In the genomic region with DNA sequence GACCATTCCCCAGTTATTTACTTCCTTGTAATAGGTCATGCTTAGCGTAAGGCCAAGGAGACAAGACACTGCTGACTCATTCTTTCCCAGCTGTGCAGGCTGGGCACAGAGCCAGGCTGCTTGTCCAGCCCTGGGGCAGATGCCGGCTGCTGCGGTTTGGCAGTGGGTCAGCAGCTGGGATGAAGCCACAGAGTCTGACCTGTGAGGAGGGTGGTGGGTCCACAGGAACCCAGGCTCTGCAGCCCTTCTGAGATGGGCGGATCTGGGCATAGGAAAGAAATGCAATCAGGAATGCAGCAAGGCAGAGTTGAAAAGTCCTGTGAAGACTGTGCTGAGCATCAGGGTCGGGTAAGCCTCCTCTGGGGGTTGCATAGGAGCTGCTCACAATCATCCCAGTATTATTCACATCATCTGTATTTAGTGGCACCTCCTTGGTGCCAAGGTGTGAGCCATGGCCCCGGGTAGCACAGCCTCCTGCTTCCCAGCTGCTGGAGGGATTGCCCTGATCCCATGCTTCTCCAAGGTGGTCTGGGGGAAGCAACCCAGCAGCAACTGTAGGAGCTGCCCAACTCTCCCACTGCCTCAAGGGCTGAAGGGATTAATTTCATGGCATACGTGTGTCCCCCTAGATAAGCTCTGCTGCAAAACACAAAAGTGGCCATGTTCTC, we compare ENCODE assay signal across 8 cellular contexts.
DNase-seq lines count a peak whose midpoint lies in the region; ATAC-seq, FAIRE-seq and TF ChIP-seq lines count a peak whose summit lies in the region.

No MANE protein-coding gene starts in this region.

- H3K9me3 ChIP-seq in left lung (no peaks in the 10 kb centered on the region), transverse colon (no peaks in the 10 kb centered on the region)

- no peak for FAIRE-seq in bronchial epithelial cell (lab: Jason Lieb, UNC)

- no peak overlapping the region for H3K4me3 Mint-ChIP-seq in activated CD8-positive, alpha-beta T cell treated with anti-CD3 and anti-CD28 coated beads for 36 hours

- H3K27ac Mint-ChIP-seq in activated CD8-positive, alpha-beta T cell treated with anti-CD3 and anti-CD28 coated beads for 36 hours = no peak overlapping the region

- H3K4me3 ChIP-seq in bronchial epithelial cell (ENCODE audit: low read depth, low read length) (no peak overlapping the region), left lung (no peak overlapping the region), transverse colon (no peak overlapping the region)

- TF ChIP-seq POLR2A in transverse colon (IDR thresholded peaks at IDR 0.05) = no peak

- H3K4me1 ChIP-seq in left lung (peaks cover 18 to 24% of the 10 kb centered on the region in 2 donors), transverse colon (peaks cover 7 to 33% (median 12%) of the 10 kb centered on the region in 4 donors)

- H3K27me3 ChIP-seq in bronchial epithelial cell (ENCODE audit: control insufficient read depth, insufficient read depth, low read length) (peaks cover 33% of the 10 kb centered on the region), left lung (no peaks in the 10 kb centered on the region), transverse colon (no peaks in the 10 kb centered on the region)

- H3K27ac ChIP-seq in left lung (no peak overlapping the region), transverse colon (no peak overlapping the region)

- intact Hi-C loops in left lung (cut with DNase I) = no loop called here
- intact Hi-C loops in transverse colon (cut with DNase I; ENCODE audit: low total_unique reads) = no loop called here
- intact Hi-C loops in activated CD8-positive, alpha-beta T cell treated with anti-CD3 and anti-CD28 coated beads for 36 hours (cut with micrococcal nuclease) = no loop called here

- H3K4me1 Mint-ChIP-seq in activated CD8-positive, alpha-beta T cell treated with anti-CD3 and anti-CD28 coated beads for 36 hours (ENCODE audit: low read depth) = no peaks in the 10 kb centered on the region

- H3K27me3 Mint-ChIP-seq in activated CD8-positive, alpha-beta T cell treated with anti-CD3 and anti-CD28 coated beads for 36 hours = peaks cover 2% of the 10 kb centered on the region

- TF ChIP-seq EP300 in transverse colon (IDR thresholded peaks at IDR 0.05; ENCODE audit: low read depth) = no peak

- 25% methylated on average over 7 of the region's 7 CpGs; no CpG with 5 or more reads in 1 of the 2 donors for WGBS in transverse colon (ENCODE audit: low coverage in 1 of 2), 2 donors

- POLR2A ChIA-PET in activated CD8-positive, alpha-beta T cell treated with anti-CD3 and anti-CD28 coated beads for 36 hours (lab: Charles Lee) = no interaction called here

- in situ Hi-C loops in transverse colon (cut with MboI; ENCODE audit: low pct_ligation_motif_present in 1 of 4, low pct_unique_long_range_greater_than_20kb in 1 of 4, low sequenced_read_pairs in 3 of 4) = loop anchor here in 1 of 4 donors (25.0 kb wide), 1 partner anchor 93 kb away; no protein-coding TSS in a partner anchor

- peak; percentile 39 for ATAC-seq in GM21825 (IDR thresholded peaks at IDR 0.05; ENCODE audit: unreplicated experiment)
- peak; percentile 76 for ATAC-seq in left lung
- ATAC-seq in activated CD8-positive, alpha-beta T cell treated with anti-CD3 and anti-CD28 coated beads for 36 hours = no peak
- no peak for ATAC-seq in HG02852 (IDR thresholded peaks at IDR 0.05; ENCODE audit: unreplicated experiment)

- peak; percentile 73 for DNase-seq in DMS153 (lab: John Stamatoyannopoulos, UW)
- DNase-seq in MV-4-11 (lab: John Stamatoyannopoulos, UW) = peak; percentile 76
- DNase-seq in bronchial epithelial cell (ENCODE audit: low read depth) = peak; percentile 86
- peak; percentile 91 to 93 for DNase-seq in left lung
- peak; percentile 86 for DNase-seq in transverse colon
- no peak for DNase-seq in activated CD8-positive, alpha-beta T cell treated with anti-CD3 and anti-CD28 coated beads for 36 hours

- no peaks in the 10 kb centered on the region for H3K36me3 ChIP-seq in bronchial epithelial cell (ENCODE audit: control insufficient read depth, insufficient read depth, low read length)
- no peaks in the 10 kb centered on the region for H3K36me3 ChIP-seq in left lung
- no peaks in the 10 kb centered on the region for H3K36me3 ChIP-seq in transverse colon

- H3K36me3 Mint-ChIP-seq in activated CD8-positive, alpha-beta T cell treated with anti-CD3 and anti-CD28 coated beads for 36 hours (ENCODE audit: low read depth) = no peaks in the 10 kb centered on the region

- CTCF ChIA-PET in activated CD8-positive, alpha-beta T cell treated with anti-CD3 and anti-CD28 coated beads for 36 hours (lab: Charles Lee) = no interaction called here

- no peaks in the 10 kb centered on the region for H3K9me3 Mint-ChIP-seq in activated CD8-positive, alpha-beta T cell treated with anti-CD3 and anti-CD28 coated beads for 36 hours

- TF ChIP-seq CTCF in bronchial epithelial cell (IDR thresholded peaks at IDR 0.05; ENCODE audit: insufficient read depth, low read length, severe bottlenecking) = no peak
- no peak for TF ChIP-seq CTCF in left lung (IDR thresholded peaks at IDR 0.05)
- no peak for TF ChIP-seq CTCF in transverse colon (IDR thresholded peaks at IDR 0.05)
- TF ChIP-seq CTCF in activated CD8-positive, alpha-beta T cell treated with anti-CD3 and anti-CD28 coated beads for 36 hours (IDR thresholded peaks at IDR 0.05) = no peak

Comparison
In these comparisons a context has a peak if more than half of its experiments do, and no peak if none do; other contexts are left out.
1. ATAC-seq: peak in GM21825 (single experiment) and left lung (single experiment); none in activated CD8-positive, alpha-beta T cell treated with anti-CD3 and anti-CD28 coated beads for 36 hours (single experiment) and HG02852 (single experiment).